ENCODE assay signal across 24 cellular contexts in genomic region chr14:54535126-54535525, GRCh38.
"Had no signal": no experiment of that assay in that cellular context is flagged by ENCODE, and none has a peak within 500 bp of the region (broad histone marks: within the 10 kb centered on the region; RNA-seq: fewer than 3 reads in every experiment).

No MANE protein-coding gene starts in this region.

- H3K9me3 ChIP-seq: breast epithelium, esophagus squamous epithelium, gastroesophageal sphincter, heart left ventricle, neutrophil had no signal

- ATAC-seq: activated naive CD8-positive, alpha-beta T cell treated with anti-CD3 and anti-CD28 coated beads, Interleukin-2, amount 50 U/mL, for 24 hours; gastroesophageal sphincter; heart left ventricle; left lobe of liver; natural killer cell treated with Interleukin-12 subunit alpha and Interleukin-12 subunit beta and Interleukin-15 and Interleukin-18, amount 100 ng/mL, for 72 hours; stimulated activated naive CD8-positive, alpha-beta T cell treated with anti-CD3 and anti-CD28 coated beads, Interleukin-15, amount 100 ng/mL, for 72 hours had no signal

- H3K4me1 ChIP-seq: breast epithelium, esophagus squamous epithelium, gastroesophageal sphincter had no signal

- H3K27me3 ChIP-seq: breast epithelium, esophagus squamous epithelium, gastroesophageal sphincter, heart left ventricle, neutrophil had no signal

- H3K27ac ChIP-seq: breast epithelium, esophagus squamous epithelium, gastroesophageal sphincter, heart left ventricle, neutrophil had no signal

- FAIRE-seq: kidney had no signal

- DNase-seq: activated B cell treated with CpG ODN at 0.5 μM for 24 hours; activated CD4-positive, alpha-beta memory T cell treated with anti-CD3 and anti-CD28 coated beads, Interleukin-2, amount 10 ng/mL, durations not matched to agents 7 days and 5 days; activated CD4-positive, alpha-beta T cell treated with anti-CD3 and anti-CD28 coated beads for 4 hours; activated naive CD4-positive, alpha-beta T cell treated with Interleukin-2 at 50 U/mL for 16 hours; activated naive CD8-positive, alpha-beta T cell treated with anti-CD3 and anti-CD28 coated beads, Interleukin-2, amount 50 U/mL, for 24 hours; activated T-cell treated with anti-CD3 and anti-CD28 coated beads, Interleukin-2, amount 50 U/mL, for 1 hour; anterior cingulate cortex; cerebellar nuclear complex; effector CD8-positive, alpha-beta T cell; esophagus squamous epithelium; heart left ventricle; kidney; posterior cingulate gyrus; stimulated activated CD4-positive, alpha-beta T cell treated with anti-CD3 and anti-CD28 coated beads, Interleukin-2, amount 100 ng/mL, for 24 hours; stimulated activated naive CD8-positive, alpha-beta T cell treated with anti-CD3 and anti-CD28 coated beads, Interleukin-15, amount 100 ng/mL, for 72 hours; SW 1271; T-helper 2 cell; trophoblast cell had no signal

- H3K4me3 ChIP-seq: breast epithelium, esophagus squamous epithelium, gastroesophageal sphincter, heart left ventricle, lung had no signal
